ENCODE assay signal across 13 cellular contexts in the genomic region with DNA sequence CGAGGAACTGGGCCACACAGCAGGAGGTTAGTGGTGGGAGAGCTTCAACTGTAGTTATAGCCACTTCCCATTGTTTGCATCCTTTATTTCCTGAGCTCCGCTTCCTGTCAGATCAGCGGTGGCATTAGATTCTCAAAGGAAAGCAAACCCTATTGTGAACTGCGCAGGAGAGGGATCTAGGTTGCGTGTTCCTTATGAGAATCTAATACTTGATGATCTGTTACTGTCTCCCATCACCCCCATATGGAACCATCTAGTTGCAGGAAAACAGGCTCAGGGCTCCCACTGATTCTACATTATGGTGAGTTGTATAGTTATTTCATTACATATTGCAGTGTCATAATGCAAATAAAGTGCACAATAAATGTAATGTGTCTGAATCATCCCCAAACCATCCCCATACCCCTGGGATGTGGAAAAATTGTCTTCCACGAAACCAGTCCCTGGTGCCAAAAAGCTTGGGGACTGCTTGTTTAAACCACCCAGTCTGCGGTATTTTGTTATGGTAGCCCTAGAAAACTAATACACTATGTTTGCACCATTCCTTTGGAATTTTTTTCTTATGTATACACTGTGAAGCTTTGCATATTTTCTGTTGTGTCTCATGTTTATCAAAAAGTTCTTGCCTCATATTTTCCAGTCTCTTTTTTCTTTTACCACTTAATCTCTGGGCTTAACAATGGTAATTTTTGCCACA.
A peak's percentile ranks its signal among the peaks of the same experiment; 100 is the strongest.
DNase-seq lines count a peak whose midpoint lies in the region; ATAC-seq and TF ChIP-seq lines count a peak whose summit lies in the region.
"Had no signal": no experiment of that assay in that cellular context is flagged by ENCODE, and none has a peak within 500 bp of the region (broad histone marks: within the 10 kb centered on the region; RNA-seq: fewer than 3 reads in every experiment).

No MANE protein-coding gene starts in this region.

- H3K4me3 ChIP-seq in ACC112 (ENCODE audit: low read depth, low read length) (no peak overlapping the region), heart left ventricle (no peak overlapping the region)
- H3K4me3 ChIP-seq: pancreas had no signal

- H2AFZ ChIP-seq in ACC112 (ENCODE audit: low read length, unreplicated experiment): peak overlapping the region; percentile 40

- ATAC-seq in heart left ventricle: no peak
- ATAC-seq in GM19463 (IDR thresholded peaks at IDR 0.05; ENCODE audit: unreplicated experiment): no peak
- ATAC-seq: activated naive CD4-positive, alpha-beta T cell treated with anti-CD3 and anti-CD28 coated beads, Interleukin-2, amount 50 U/mL, for 72 hours; pancreas; T-cell had no signal

- TF ChIP-seq POLR2A in heart left ventricle (IDR thresholded peaks at IDR 0.05): no peak

- DNase-seq in HS-27A (ENCODE audit: low read depth) (peak; percentile 46), astrocyte of the hippocampus (ENCODE audit: low read depth, low spot score) (peak; percentile 67), hepatic stellate cell (ENCODE audit: low spot score) (peak; percentile 28), heart left ventricle (no peak), SHP77 treated with DMSO at 0.1 percent for 48 hours (lab: John Stamatoyannopoulos, UW) (no peak), NCI-H1105 treated with DMSO at 0.1 percent for 48 hours (lab: John Stamatoyannopoulos, UW) (no peak)
- DNase-seq: cortex of kidney, MV-4-11, pancreas, T-cell had no signal

- WGBS in heart left ventricle, 4 donors: 58 to 86% (median 80%) methylated on average over 7 of the region's 7 CpGs

- H3K27me3 ChIP-seq in ACC112 (ENCODE audit: insufficient read depth, low read length) (no peaks in the 10 kb centered on the region), heart left ventricle (no peaks in the 10 kb centered on the region)
- H3K27me3 ChIP-seq: pancreas had no signal

- H3K9me3 ChIP-seq in heart left ventricle: no peaks in the 10 kb centered on the region
- H3K9me3 ChIP-seq: pancreas had no signal

- H3K4me1 ChIP-seq in ACC112 (ENCODE audit: control insufficient read depth, insufficient read depth, low read length, unreplicated experiment) (peaks cover 8% of the 10 kb centered on the region), heart left ventricle (no peaks in the 10 kb centered on the region)
- H3K4me1 ChIP-seq: pancreas had no signal

- no peak for TF ChIP-seq CTCF in heart left ventricle (IDR thresholded peaks at IDR 0.05)

- peak overlapping the region; percentile 64 for H3K27ac ChIP-seq in ACC112 (ENCODE audit: low read depth, low read length)
- H3K27ac ChIP-seq in heart left ventricle: no peak overlapping the region
- H3K27ac ChIP-seq: pancreas had no signal

- H3K79me2 ChIP-seq in ACC112 (ENCODE audit: control insufficient read depth, insufficient read depth, low read length, unreplicated experiment): no peaks in the 10 kb centered on the region

- H3K36me3 ChIP-seq in ACC112 (ENCODE audit: insufficient read depth, low read length) (no peaks in the 10 kb centered on the region), heart left ventricle (no peaks in the 10 kb centered on the region)
- H3K36me3 ChIP-seq: pancreas had no signal

- intact Hi-C loops in heart left ventricle (cut with DNase I): no loop called here

Comparison
In these comparisons a context has a peak if more than half of its experiments do, and no peak if none do; other contexts are left out.
1. DNase-seq: peak in HS-27A (single experiment), astrocyte of the hippocampus (single experiment) and hepatic stellate cell (single experiment); none in heart left ventricle (0 of 5), SHP77 treated with DMSO at 0.1 percent for 48 hours (single experiment) and NCI-H1105 treated with DMSO at 0.1 percent for 48 hours (single experiment).